20 cellular contexts compared by ENCODE assay signal in genomic region chr11:117668291-117668690, GRCh38.
DNase-seq lines count a peak whose midpoint lies in the region; ATAC-seq, FAIRE-seq and TF ChIP-seq lines count a peak whose summit lies in the region.
"Had no signal": no experiment of that assay in that cellular context is flagged by ENCODE, and none has a peak within 500 bp of the region (broad histone marks: within the 10 kb centered on the region; RNA-seq: fewer than 3 reads in every experiment).

No MANE protein-coding gene starts in this region.

- 41% methylated on average over 4 of the region's 5 CpGs for WGBS in HepG2 (ENCODE audit: low lambda C conversion rate)

- H3K79me2 ChIP-seq in HepG2 (ENCODE audit: insufficient read depth, low read length) (no peaks in the 10 kb centered on the region), PC-3 (ENCODE audit: low read length) (no peaks in the 10 kb centered on the region)

- no peak overlapping the region for H2AFZ ChIP-seq in HepG2 (ENCODE audit: low read length)
- H2AFZ ChIP-seq in PC-3 (ENCODE audit: low read length), result no peak overlapping the region

- intact Hi-C loops in dorsolateral prefrontal cortex (cut with DNase I) (loop anchor here in 1 of 2 donors (5.0 to 10.0 kb wide), 2 partner anchors 124 to 223 kb away; no protein-coding TSS in a partner anchor), HepG2 (cut with micrococcal nuclease; ENCODE audit: unreplicated experiment) (no loop called here), PC-3 (cut with micrococcal nuclease) (no loop called here), left lung (cut with DNase I) (no loop called here)

- ATAC-seq in HepG2 (no peak), PC-3 (no peak), left lung (no peak)
- ATAC-seq: activated CD4-positive, alpha-beta T cell treated with anti-CD3 and anti-CD28 coated beads for 36 hours; body of pancreas; foreskin keratinocyte; right lobe of liver; stimulated activated effector memory CD8-positive, alpha-beta T cell treated with anti-CD3 and anti-CD28 coated beads, Interleukin-12 subunit alpha, Interleukin-12 subunit beta, amount 100 ng/mL, for 72 hours had no signal

- TF ChIP-seq CTCF in dorsolateral prefrontal cortex (IDR thresholded peaks at IDR 0.05 in 54 of 56, conservative IDR thresholded peaks at IDR 0.05 in 2 of 56; ENCODE audit: low read depth in 1 of 56, partially characterized antibody in 56 of 56) (no peak), HepG2 (CRISPR knock-in tag; IDR thresholded peaks at IDR 0.05) (no peak), PC-3 (conservative IDR thresholded peaks at IDR 0.05; ENCODE audit: low read depth, low read length) (no peak), left lung (IDR thresholded peaks at IDR 0.05) (no peak)

- in situ Hi-C loops in G401 (cut with HindIII; ENCODE audit: low sequenced_read_pairs), result no loop called here
- in situ Hi-C loops in HepG2 (cut with HindIII; ENCODE audit: extremely low pct_ligation_motif_present, low pct_unique_long_range_greater_than_20kb), result no loop called here

- TF ChIP-seq RAD21 in HepG2 (CRISPR knock-in tag; IDR thresholded peaks at IDR 0.05), result no peak

- H3K4me1 ChIP-seq in HepG2 (ENCODE audit: insufficient read depth, low read length), result peaks cover 10% of the 10 kb centered on the region
- no peaks in the 10 kb centered on the region for H3K4me1 ChIP-seq in PC-3 (ENCODE audit: insufficient read depth, low read length)
- H3K4me1 ChIP-seq in left lung, result peaks cover 0 to 6% of the 10 kb centered on the region in 2 donors
- H3K4me1 ChIP-seq: body of pancreas, foreskin keratinocyte, right lobe of liver had no signal

- H3K4me3 ChIP-seq in dorsolateral prefrontal cortex, result no peak overlapping the region
- H3K4me3 ChIP-seq in HepG2 (replicated peaks in 1 of 3; ENCODE audit: insufficient read depth in 1 of 3, low read depth in 2 of 3, low read length in 3 of 3), result no peak overlapping the region
- no peak overlapping the region for H3K4me3 ChIP-seq in PC-3 (ENCODE audit: low read length)
- H3K4me3 ChIP-seq in left lung, result no peak overlapping the region
- H3K4me3 ChIP-seq: body of pancreas, right lobe of liver, tibial artery had no signal

- TF ChIP-seq EP300 in HepG2 (IDR thresholded peaks at IDR 0.05; ENCODE audit: low read depth in 2 of 2, low read length in 2 of 2) (no peak), HepG2 (CRISPR knock-in tag; IDR thresholded peaks at IDR 0.05; ENCODE audit: borderline replicate concordance) (no peak)

- H3K9me3 ChIP-seq in HepG2 (ENCODE audit: low read length), result no peaks in the 10 kb centered on the region
- H3K9me3 ChIP-seq in PC-3 (ENCODE audit: low read length), result no peaks in the 10 kb centered on the region
- H3K9me3 ChIP-seq in left lung, result no peaks in the 10 kb centered on the region
- H3K9me3 ChIP-seq: body of pancreas, right lobe of liver, tibial artery had no signal

- no peaks in the 10 kb centered on the region for H3F3A ChIP-seq in PC-3 (ENCODE audit: low read length, unreplicated experiment)

- H3K9ac ChIP-seq in HepG2 (ENCODE audit: insufficient read depth, low read depth, low read length), result no peak overlapping the region
- no peak overlapping the region for H3K9ac ChIP-seq in PC-3 (ENCODE audit: low read length)

- TF ChIP-seq POLR2A in HepG2 (IDR thresholded peaks at IDR 0.05; ENCODE audit: insufficient read depth in 1 of 2, low read depth in 2 of 2, low read length in 2 of 2), result no peak

- H4K20me1 ChIP-seq in HepG2 (ENCODE audit: insufficient read depth, low read length) (peaks cover 5% of the 10 kb centered on the region; the same call in 1 of the 2 replicates), PC-3 (ENCODE audit: low read length) (no peaks in the 10 kb centered on the region)

- BruUV-seq in HepG2 (replicated peaks; lab: Mats Ljungman, UMichigan) (no TSS peak), PC-3 (replicated peaks; lab: Mats Ljungman, UMichigan) (no TSS peak)

- peak overlapping the region; percentile 67 to 99 (median 94) for H3K27ac ChIP-seq in dorsolateral prefrontal cortex
- no peak overlapping the region for H3K27ac ChIP-seq in HepG2 (ENCODE audit: extremely low read length, insufficient read depth, low read length)
- H3K27ac ChIP-seq in PC-3 (ENCODE audit: low read length), result no peak overlapping the region
- no peak overlapping the region for H3K27ac ChIP-seq in left lung
- H3K27ac ChIP-seq: body of pancreas, epithelial cell of prostate, foreskin keratinocyte, right lobe of liver, tibial artery had no signal

- H3K27me3 ChIP-seq in dorsolateral prefrontal cortex (no peaks in the 10 kb centered on the region), HepG2 (ENCODE audit: control insufficient read depth in 1 of 2, insufficient read depth in 2 of 2, low read length in 2 of 2) (0 out of 5 replicates have a peak, but pooled peaks cover 0 to 9% of the 10 kb centered on the region in 2 experiments), PC-3 (ENCODE audit: low read length) (peaks cover 98% of the 10 kb centered on the region), left lung (peaks cover 0 to 7% of the 10 kb centered on the region in 2 donors)
- H3K27me3 ChIP-seq: body of pancreas, right lobe of liver had no signal

- no peak overlapping the region for H3K4me2 ChIP-seq in HepG2 (ENCODE audit: low read depth, low read length)
- H3K4me2 ChIP-seq in PC-3 (ENCODE audit: low read length), result no peak overlapping the region

- POLR2A ChIA-PET in HepG2 (lab: Yijun Ruan, JAX) (no interaction called here), PC-3 (lab: Charles Lee; ENCODE audit: unreplicated experiment) (no interaction called here)

- FAIRE-seq in HepG2 (lab: Jason Lieb, UNC), result no peak

- CTCF ChIA-PET in HepG2 (lab: Yijun Ruan, JAX; ENCODE audit: low intra/inter-chr PET ratio, low total read pairs), result no interaction called here
- CTCF ChIA-PET in PC-3 (lab: Charles Lee), result no interaction called here

- H3K36me3 ChIP-seq in HepG2 (replicated peaks in 1 of 2; ENCODE audit: control insufficient read depth in 1 of 2, insufficient read depth in 2 of 2, low read length in 2 of 2) (no peaks in the 10 kb centered on the region), PC-3 (ENCODE audit: low read depth, low read length) (no peaks in the 10 kb centered on the region), left lung (no peaks in the 10 kb centered on the region)
- H3K36me3 ChIP-seq: right lobe of liver, tibial artery had no signal

- no peaks in the 10 kb centered on the region for H3K9me2 ChIP-seq in PC-3 (replicated peaks; ENCODE audit: low read length)

- DNase-seq in G401 (ENCODE audit: low spot score), result peak; percentile 88
- peak; percentile 91 to 96 for DNase-seq in NCI-H2081 (lab: John Stamatoyannopoulos, UW)
- peak; percentile 95 for DNase-seq in NCI-H526 treated with DMSO at 0.1 percent for 48 hours (lab: John Stamatoyannopoulos, UW)
- DNase-seq in dorsolateral prefrontal cortex, result peak in 6 of 10 donors; percentile 59 to 83 (median 69)
- DNase-seq in HepG2 (ENCODE audit: low spot score), result no peak
- DNase-seq in PC-3, result no peak
- DNase-seq in NCI-H128 (lab: John Stamatoyannopoulos, UW; ENCODE audit: unreplicated experiment), result no peak
- no peak for DNase-seq in left lung
- DNase-seq: activated CD4-positive, alpha-beta T cell treated with anti-CD3 and anti-CD28 coated beads for 36 hours; body of pancreas; CD4-positive, CD25-positive, alpha-beta regulatory T cell; DND-41; foreskin keratinocyte; islet precursor cell; NCI-H1436; right lobe of liver; SW 1271; tibial artery had no signal

TF ChIP-seq in HepG2, 621 proteins besides CTCF, POLR2A, EP300 and RAD21:
- TF ChIP-seq, protein P1, sequence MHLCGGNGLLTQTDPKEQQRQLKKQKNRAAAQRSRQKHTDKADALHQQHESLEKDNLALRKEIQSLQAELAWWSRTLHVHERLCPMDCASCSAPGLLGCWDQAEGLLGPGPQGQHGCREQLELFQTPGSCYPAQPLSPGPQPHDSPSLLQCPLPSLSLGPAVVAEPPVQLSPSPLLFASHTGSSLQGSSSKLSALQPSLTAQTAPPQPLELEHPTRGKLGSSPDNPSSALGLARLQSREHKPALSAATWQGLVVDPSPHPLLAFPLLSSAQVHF (CRISPR knock-in tag; IDR thresholded peaks at IDR 0.05), result no peak
- no peak for TF ChIP-seq KLF15 (CRISPR knock-in tag; IDR thresholded peaks at IDR 0.05; ENCODE audit: borderline replicate concordance)
- no peak for TF ChIP-seq NFKBIZ (CRISPR knock-in tag; IDR thresholded peaks at IDR 0.05)
- no peak for TF ChIP-seq NFE2L1 (CRISPR knock-in tag; IDR thresholded peaks at IDR 0.05; ENCODE audit: borderline replicate concordance)
- TF ChIP-seq, protein P2, sequence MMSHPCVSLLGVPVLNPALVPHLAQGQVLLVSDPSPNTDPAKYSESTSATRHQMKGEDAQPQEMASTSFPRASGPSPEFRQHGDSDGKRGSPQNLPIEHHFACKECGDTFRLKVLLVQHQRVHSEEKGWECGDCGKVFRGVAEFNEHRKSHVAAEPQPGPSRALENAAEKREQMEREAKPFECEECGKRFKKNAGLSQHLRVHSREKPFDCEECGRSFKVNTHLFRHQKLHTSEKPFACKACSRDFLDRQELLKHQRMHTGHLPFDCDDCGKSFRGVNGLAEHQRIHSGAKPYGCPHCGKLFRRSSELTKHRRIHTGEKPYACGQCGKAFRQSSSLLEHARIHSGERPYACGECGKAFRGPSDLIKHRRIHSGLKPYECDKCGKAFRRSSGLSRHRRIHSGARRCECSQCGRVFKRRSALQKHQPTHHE (CRISPR knock-in tag; IDR thresholded peaks at IDR 0.05; ENCODE audit: borderline replicate concordance), result no peak
- TF ChIP-seq THYN1 (CRISPR knock-in tag; IDR thresholded peaks at IDR 0.05; ENCODE audit: borderline replicate concordance, low read depth), result no peak

Comparison
In these comparisons a context has a peak if more than half of its experiments do, and no peak if none do; other contexts are left out.
1. DNase-seq: peak in G401 (single experiment), NCI-H2081 (2 of 2), NCI-H526 treated with DMSO at 0.1 percent for 48 hours (single experiment) and dorsolateral prefrontal cortex (6 of 10); none in HepG2 (single experiment), PC-3 (single experiment), NCI-H128 (single experiment) and left lung (0 of 2).
2. H3K27ac ChIP-seq: peak in dorsolateral prefrontal cortex (59 of 59); none in HepG2 (single experiment), PC-3 (single experiment) and left lung (0 of 2).